In genomic region chr2:42788478-42788793, GRCh38 we compare ENCODE assay signal across 25 cellular contexts. TPM values are rescaled to one million over a fixed set of nuclear protein-coding genes. Genes with fewer than 3 reads are reported as not detected.
"Had no signal": no experiment of that assay in that cellular context is flagged by ENCODE, and none has a peak within 500 bp of the region (broad histone marks: within the 10 kb centered on the region; RNA-seq: fewer than 3 reads in every experiment).

No MANE protein-coding gene starts in this region.

- H3K4me3 ChIP-seq: esophagus squamous epithelium, gastroesophageal sphincter, left ventricle myocardium inferior, lung, pancreas, smooth muscle cell, tibial artery, upper lobe of left lung, vagina had no signal

- H3K27ac ChIP-seq: epithelial cell of prostate, esophagus squamous epithelium, gastroesophageal sphincter, left ventricle myocardium inferior, pancreas, tibial artery, upper lobe of left lung, vagina had no signal

- H3K27me3 ChIP-seq: esophagus squamous epithelium, gastroesophageal sphincter, pancreas, tibial artery, upper lobe of left lung, vagina had no signal

- H3K36me3 ChIP-seq: left ventricle myocardium inferior, pancreas, upper lobe of left lung, vagina had no signal

- FAIRE-seq: kidney, pancreas had no signal

- ATAC-seq: effector memory CD8-positive, alpha-beta T cell; gastroesophageal sphincter; left cardiac atrium; pancreas; right cardiac atrium; stimulated activated memory B cell treated with anti-CD40 and anti-IgM and Interleukin-4, amounts not matched to agents 10 μg/mL and 1 μg/mL and 100 μg/mL, for 72 hours had no signal

- H3K4me2 ChIP-seq: smooth muscle cell had no signal

- H3K9me3 ChIP-seq: esophagus squamous epithelium, gastroesophageal sphincter, left ventricle myocardium inferior, pancreas, tibial artery, upper lobe of left lung, vagina had no signal

- H3K9me3 Mint-ChIP-seq: effector memory CD8-positive, alpha-beta T cell; naive B cell; stimulated activated memory B cell treated with anti-CD40 and anti-IgM and Interleukin-4, amounts not matched to agents 10 μg/mL and 1 μg/mL and 100 μg/mL, for 72 hours; stimulated activated naive CD8-positive, alpha-beta T cell treated with anti-CD3 and anti-CD28 coated beads, Interleukin-15, Interleukin-2, amounts not matched to agents 100 ng/mL and 50 ng/mL, for 24 hours had no signal

- DNase-seq: cortex of kidney; effector memory CD8-positive, alpha-beta T cell; esophagus squamous epithelium; foreskin fibroblast; glutamatergic neuron; kidney; left cardiac atrium; left ventricle myocardium inferior; mesenchymal stem cell; naive B cell; occipital lobe; pancreas; right cardiac atrium; stimulated activated CD4-positive, alpha-beta T cell treated with anti-CD3 and anti-CD28 coated beads, Interleukin-2, amount 100 ng/mL, for 48 hours; tibial artery; upper lobe of left lung had no signal

- H3K4me3 Mint-ChIP-seq: effector memory CD8-positive, alpha-beta T cell; stimulated activated memory B cell treated with anti-CD40 and anti-IgM and Interleukin-4, amounts not matched to agents 10 μg/mL and 1 μg/mL and 100 μg/mL, for 72 hours; stimulated activated naive CD8-positive, alpha-beta T cell treated with anti-CD3 and anti-CD28 coated beads, Interleukin-15, Interleukin-2, amounts not matched to agents 100 ng/mL and 50 ng/mL, for 24 hours had no signal

- H3K27ac Mint-ChIP-seq: effector memory CD8-positive, alpha-beta T cell; naive B cell; progenitor cell of endocrine pancreas; stimulated activated memory B cell treated with anti-CD40 and anti-IgM and Interleukin-4, amounts not matched to agents 10 μg/mL and 1 μg/mL and 100 μg/mL, for 72 hours; stimulated activated naive CD8-positive, alpha-beta T cell treated with anti-CD3 and anti-CD28 coated beads, Interleukin-15, Interleukin-2, amounts not matched to agents 100 ng/mL and 50 ng/mL, for 24 hours had no signal

- H3K27me3 Mint-ChIP-seq: naive B cell; stimulated activated memory B cell treated with anti-CD40 and anti-IgM and Interleukin-4, amounts not matched to agents 10 μg/mL and 1 μg/mL and 100 μg/mL, for 72 hours had no signal

RNA-seq across cellular contexts. Expression of gene HAAO, which starts 3.9 kb away (rescaled TPM):
- polyA plus RNA-seq: neural cell had no signal

RNA-seq across cellular contexts. Expression of gene OXER1, which starts 24.5 kb away (rescaled TPM):
- total RNA-seq: occipital lobe, smooth muscle cell had no signal
- polyA plus RNA-seq: neural cell had no signal
